2 cellular contexts compared by ENCODE assay signal in the genomic region with DNA sequence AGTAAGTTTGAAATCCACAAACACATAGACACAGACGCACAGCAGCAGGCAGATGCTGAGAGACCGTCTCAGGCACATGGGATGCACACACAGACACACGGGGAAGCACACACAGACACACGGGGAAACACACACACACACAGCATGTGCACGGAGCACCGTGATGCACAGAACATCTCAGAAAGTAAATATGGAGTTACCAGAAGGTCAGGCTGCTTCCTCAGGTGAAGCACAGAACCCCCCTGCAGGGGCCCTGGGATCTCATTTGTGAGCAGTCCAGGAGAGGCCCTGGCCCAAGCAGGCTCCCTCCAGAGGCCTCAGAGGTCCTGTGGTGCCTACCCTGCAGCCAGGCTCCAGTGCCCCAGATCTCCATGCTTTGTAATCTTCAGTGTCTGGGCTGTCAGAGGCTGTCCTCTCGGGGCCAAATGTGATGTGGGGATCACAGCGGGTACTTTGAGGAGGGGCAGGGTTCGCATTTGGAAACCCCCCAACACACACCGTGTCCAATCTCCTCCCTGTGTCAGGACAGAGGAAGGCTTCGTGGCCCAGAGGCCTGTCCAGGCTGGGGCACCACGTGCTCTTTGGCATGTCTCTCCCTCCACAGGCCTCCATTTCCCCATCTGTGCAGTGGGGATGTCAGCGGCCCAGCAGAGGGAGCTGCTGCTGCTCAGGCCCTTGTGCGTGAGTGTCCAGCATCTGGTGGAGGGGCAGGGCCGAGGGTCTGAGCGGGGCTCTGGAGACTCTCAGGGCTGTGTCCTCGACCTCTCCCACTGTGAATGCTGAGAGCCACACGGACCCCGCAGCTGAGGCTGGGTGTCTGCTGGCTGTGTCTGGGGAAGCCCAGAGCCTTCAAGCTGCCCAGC.
TF ChIP-seq lines count a peak whose summit lies in the region.

No MANE protein-coding gene starts in this region.

TF ChIP-seq in HEK293, 187 proteins besides CTCF, POLR2A, EP300 and RAD21:
- TF ChIP-seq, protein P1, sequence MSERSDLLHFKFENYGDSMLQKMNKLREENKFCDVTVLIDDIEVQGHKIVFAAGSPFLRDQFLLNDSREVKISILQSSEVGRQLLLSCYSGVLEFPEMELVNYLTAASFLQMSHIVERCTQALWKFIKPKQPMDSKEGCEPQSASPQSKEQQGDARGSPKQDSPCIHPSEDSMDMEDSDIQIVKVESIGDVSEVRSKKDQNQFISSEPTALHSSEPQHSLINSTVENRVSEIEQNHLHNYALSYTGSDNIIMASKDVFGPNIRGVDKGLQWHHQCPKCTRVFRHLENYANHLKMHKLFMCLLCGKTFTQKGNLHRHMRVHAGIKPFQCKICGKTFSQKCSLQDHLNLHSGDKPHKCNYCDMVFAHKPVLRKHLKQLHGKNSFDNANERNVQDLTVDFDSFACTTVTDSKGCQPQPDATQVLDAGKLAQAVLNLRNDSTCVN (tag by site-specific recombination; optimal IDR thresholded peaks at IDR 0.05), result peak; percentile 4
- TF ChIP-seq GLIS1 (tag by site-specific recombination; IDR thresholded peaks at IDR 0.05), result peak; percentile 63; the same call in 1 of the 2 replicates
- no peak for TF ChIP-seq ZNF549 (tag by site-specific recombination; IDR thresholded peaks at IDR 0.05)
- TF ChIP-seq ZNF221 (tag by site-specific recombination; IDR thresholded peaks at IDR 0.05; ENCODE audit: borderline replicate concordance), result no peak
- no peak for TF ChIP-seq ZNF426 (tag by site-specific recombination; IDR thresholded peaks at IDR 0.05)
- TF ChIP-seq, protein P2, sequence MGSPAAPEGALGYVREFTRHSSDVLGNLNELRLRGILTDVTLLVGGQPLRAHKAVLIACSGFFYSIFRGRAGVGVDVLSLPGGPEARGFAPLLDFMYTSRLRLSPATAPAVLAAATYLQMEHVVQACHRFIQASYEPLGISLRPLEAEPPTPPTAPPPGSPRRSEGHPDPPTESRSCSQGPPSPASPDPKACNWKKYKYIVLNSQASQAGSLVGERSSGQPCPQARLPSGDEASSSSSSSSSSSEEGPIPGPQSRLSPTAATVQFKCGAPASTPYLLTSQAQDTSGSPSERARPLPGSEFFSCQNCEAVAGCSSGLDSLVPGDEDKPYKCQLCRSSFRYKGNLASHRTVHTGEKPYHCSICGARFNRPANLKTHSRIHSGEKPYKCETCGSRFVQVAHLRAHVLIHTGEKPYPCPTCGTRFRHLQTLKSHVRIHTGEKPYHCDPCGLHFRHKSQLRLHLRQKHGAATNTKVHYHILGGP (tag by site-specific recombination; IDR thresholded peaks at IDR 0.05), result no peak
- no peak for TF ChIP-seq SCRT2 (tag by site-specific recombination; IDR thresholded peaks at IDR 0.05)
- TF ChIP-seq KLF1 (tag by site-specific recombination; IDR thresholded peaks at IDR 0.05), result 0 out of 2 replicates have a peak, but pooled peaks have one; percentile 10
- no peak for TF ChIP-seq ZNF404 (tag by site-specific recombination; IDR thresholded peaks at IDR 0.05)
- peak; percentile 89 for TF ChIP-seq ZIC2 (tag by site-specific recombination; IDR thresholded peaks at IDR 0.05)
- TF ChIP-seq ZSCAN4 (tag by site-specific recombination; IDR thresholded peaks at IDR 0.05), result peak; percentile 77

TF ChIP-seq in K562, 482 proteins besides CTCF, POLR2A, EP300 and RAD21 (continues in another document):
- TF ChIP-seq ZNF695 (CRISPR knock-in tag; IDR thresholded peaks at IDR 0.05) (no peak), ZMIZ1 (IDR thresholded peaks at IDR 0.05; ENCODE audit: low read depth in 2 of 2, low read length in 2 of 2) (no peak), RCOR1 (IDR thresholded peaks at IDR 0.05; ENCODE audit: borderline replicate concordance in 1 of 2, low read depth in 2 of 2, low read length in 2 of 2) (peak in 1 of 2 experiments; percentile 31; a peak in 1 of 4 replicates), NR3C1 (CRISPR knock-in tag; IDR thresholded peaks at IDR 0.05) (no peak), MYC (IDR thresholded peaks at IDR 0.05; ENCODE audit: low read depth, low read length) (peak; percentile 21; the same call in 1 of the 2 replicates), MYC (CRISPR knock-in tag; IDR thresholded peaks at IDR 0.05; ENCODE audit: borderline replicate concordance, low read depth) (no peak)
- TF ChIP-seq, protein P3, sequence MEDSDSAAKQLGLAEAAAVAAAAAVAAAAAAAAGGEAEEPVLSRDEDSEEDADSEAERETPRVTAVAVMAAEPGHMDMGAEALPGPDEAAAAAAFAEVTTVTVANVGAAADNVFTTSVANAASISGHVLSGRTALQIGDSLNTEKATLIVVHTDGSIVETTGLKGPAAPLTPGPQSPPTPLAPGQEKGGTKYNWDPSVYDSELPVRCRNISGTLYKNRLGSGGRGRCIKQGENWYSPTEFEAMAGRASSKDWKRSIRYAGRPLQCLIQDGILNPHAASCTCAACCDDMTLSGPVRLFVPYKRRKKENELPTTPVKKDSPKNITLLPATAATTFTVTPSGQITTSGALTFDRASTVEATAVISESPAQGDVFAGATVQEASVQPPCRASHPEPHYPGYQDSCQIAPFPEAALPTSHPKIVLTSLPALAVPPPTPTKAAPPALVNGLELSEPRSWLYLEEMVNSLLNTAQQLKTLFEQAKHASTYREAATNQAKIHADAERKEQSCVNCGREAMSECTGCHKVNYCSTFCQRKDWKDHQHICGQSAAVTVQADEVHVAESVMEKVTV (CRISPR knock-in tag; IDR thresholded peaks at IDR 0.05), result no peak
- TF ChIP-seq, protein P4, sequence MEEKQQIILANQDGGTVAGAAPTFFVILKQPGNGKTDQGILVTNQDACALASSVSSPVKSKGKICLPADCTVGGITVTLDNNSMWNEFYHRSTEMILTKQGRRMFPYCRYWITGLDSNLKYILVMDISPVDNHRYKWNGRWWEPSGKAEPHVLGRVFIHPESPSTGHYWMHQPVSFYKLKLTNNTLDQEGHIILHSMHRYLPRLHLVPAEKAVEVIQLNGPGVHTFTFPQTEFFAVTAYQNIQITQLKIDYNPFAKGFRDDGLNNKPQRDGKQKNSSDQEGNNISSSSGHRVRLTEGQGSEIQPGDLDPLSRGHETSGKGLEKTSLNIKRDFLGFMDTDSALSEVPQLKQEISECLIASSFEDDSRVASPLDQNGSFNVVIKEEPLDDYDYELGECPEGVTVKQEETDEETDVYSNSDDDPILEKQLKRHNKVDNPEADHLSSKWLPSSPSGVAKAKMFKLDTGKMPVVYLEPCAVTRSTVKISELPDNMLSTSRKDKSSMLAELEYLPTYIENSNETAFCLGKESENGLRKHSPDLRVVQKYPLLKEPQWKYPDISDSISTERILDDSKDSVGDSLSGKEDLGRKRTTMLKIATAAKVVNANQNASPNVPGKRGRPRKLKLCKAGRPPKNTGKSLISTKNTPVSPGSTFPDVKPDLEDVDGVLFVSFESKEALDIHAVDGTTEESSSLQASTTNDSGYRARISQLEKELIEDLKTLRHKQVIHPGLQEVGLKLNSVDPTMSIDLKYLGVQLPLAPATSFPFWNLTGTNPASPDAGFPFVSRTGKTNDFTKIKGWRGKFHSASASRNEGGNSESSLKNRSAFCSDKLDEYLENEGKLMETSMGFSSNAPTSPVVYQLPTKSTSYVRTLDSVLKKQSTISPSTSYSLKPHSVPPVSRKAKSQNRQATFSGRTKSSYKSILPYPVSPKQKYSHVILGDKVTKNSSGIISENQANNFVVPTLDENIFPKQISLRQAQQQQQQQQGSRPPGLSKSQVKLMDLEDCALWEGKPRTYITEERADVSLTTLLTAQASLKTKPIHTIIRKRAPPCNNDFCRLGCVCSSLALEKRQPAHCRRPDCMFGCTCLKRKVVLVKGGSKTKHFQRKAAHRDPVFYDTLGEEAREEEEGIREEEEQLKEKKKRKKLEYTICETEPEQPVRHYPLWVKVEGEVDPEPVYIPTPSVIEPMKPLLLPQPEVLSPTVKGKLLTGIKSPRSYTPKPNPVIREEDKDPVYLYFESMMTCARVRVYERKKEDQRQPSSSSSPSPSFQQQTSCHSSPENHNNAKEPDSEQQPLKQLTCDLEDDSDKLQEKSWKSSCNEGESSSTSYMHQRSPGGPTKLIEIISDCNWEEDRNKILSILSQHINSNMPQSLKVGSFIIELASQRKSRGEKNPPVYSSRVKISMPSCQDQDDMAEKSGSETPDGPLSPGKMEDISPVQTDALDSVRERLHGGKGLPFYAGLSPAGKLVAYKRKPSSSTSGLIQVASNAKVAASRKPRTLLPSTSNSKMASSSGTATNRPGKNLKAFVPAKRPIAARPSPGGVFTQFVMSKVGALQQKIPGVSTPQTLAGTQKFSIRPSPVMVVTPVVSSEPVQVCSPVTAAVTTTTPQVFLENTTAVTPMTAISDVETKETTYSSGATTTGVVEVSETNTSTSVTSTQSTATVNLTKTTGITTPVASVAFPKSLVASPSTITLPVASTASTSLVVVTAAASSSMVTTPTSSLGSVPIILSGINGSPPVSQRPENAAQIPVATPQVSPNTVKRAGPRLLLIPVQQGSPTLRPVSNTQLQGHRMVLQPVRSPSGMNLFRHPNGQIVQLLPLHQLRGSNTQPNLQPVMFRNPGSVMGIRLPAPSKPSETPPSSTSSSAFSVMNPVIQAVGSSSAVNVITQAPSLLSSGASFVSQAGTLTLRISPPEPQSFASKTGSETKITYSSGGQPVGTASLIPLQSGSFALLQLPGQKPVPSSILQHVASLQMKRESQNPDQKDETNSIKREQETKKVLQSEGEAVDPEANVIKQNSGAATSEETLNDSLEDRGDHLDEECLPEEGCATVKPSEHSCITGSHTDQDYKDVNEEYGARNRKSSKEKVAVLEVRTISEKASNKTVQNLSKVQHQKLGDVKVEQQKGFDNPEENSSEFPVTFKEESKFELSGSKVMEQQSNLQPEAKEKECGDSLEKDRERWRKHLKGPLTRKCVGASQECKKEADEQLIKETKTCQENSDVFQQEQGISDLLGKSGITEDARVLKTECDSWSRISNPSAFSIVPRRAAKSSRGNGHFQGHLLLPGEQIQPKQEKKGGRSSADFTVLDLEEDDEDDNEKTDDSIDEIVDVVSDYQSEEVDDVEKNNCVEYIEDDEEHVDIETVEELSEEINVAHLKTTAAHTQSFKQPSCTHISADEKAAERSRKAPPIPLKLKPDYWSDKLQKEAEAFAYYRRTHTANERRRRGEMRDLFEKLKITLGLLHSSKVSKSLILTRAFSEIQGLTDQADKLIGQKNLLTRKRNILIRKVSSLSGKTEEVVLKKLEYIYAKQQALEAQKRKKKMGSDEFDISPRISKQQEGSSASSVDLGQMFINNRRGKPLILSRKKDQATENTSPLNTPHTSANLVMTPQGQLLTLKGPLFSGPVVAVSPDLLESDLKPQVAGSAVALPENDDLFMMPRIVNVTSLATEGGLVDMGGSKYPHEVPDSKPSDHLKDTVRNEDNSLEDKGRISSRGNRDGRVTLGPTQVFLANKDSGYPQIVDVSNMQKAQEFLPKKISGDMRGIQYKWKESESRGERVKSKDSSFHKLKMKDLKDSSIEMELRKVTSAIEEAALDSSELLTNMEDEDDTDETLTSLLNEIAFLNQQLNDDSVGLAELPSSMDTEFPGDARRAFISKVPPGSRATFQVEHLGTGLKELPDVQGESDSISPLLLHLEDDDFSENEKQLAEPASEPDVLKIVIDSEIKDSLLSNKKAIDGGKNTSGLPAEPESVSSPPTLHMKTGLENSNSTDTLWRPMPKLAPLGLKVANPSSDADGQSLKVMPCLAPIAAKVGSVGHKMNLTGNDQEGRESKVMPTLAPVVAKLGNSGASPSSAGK (IDR thresholded peaks at IDR 0.05), result peak; percentile 28; the same call in 1 of the 2 replicates
- TF ChIP-seq, protein P5, sequence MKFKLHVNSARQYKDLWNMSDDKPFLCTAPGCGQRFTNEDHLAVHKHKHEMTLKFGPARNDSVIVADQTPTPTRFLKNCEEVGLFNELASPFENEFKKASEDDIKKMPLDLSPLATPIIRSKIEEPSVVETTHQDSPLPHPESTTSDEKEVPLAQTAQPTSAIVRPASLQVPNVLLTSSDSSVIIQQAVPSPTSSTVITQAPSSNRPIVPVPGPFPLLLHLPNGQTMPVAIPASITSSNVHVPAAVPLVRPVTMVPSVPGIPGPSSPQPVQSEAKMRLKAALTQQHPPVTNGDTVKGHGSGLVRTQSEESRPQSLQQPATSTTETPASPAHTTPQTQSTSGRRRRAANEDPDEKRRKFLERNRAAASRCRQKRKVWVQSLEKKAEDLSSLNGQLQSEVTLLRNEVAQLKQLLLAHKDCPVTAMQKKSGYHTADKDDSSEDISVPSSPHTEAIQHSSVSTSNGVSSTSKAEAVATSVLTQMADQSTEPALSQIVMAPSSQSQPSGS (CRISPR knock-in tag; IDR thresholded peaks at IDR 0.05), result no peak
- TF ChIP-seq, protein P6, sequence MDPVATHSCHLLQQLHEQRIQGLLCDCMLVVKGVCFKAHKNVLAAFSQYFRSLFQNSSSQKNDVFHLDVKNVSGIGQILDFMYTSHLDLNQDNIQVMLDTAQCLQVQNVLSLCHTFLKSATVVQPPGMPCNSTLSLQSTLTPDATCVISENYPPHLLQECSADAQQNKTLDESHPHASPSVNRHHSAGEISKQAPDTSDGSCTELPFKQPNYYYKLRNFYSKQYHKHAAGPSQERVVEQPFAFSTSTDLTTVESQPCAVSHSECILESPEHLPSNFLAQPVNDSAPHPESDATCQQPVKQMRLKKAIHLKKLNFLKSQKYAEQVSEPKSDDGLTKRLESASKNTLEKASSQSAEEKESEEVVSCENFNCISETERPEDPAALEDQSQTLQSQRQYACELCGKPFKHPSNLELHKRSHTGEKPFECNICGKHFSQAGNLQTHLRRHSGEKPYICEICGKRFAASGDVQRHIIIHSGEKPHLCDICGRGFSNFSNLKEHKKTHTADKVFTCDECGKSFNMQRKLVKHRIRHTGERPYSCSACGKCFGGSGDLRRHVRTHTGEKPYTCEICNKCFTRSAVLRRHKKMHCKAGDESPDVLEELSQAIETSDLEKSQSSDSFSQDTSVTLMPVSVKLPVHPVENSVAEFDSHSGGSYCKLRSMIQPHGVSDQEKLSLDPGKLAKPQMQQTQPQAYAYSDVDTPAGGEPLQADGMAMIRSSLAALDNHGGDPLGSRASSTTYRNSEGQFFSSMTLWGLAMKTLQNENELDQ (CRISPR knock-in tag; IDR thresholded peaks at IDR 0.05; ENCODE audit: borderline replicate concordance), result no peak
- TF ChIP-seq, protein P7, sequence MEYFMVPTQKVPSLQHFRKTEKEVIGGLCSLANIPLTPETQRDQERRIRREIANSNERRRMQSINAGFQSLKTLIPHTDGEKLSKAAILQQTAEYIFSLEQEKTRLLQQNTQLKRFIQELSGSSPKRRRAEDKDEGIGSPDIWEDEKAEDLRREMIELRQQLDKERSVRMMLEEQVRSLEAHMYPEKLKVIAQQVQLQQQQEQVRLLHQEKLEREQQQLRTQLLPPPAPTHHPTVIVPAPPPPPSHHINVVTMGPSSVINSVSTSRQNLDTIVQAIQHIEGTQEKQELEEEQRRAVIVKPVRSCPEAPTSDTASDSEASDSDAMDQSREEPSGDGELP (CRISPR knock-in tag; IDR thresholded peaks at IDR 0.05; ENCODE audit: borderline replicate concordance), result peak; percentile 28; the same call in 1 of the 2 replicates
